Comparison of ENCODE assay signal across 11 cellular contexts in the genomic region with DNA sequence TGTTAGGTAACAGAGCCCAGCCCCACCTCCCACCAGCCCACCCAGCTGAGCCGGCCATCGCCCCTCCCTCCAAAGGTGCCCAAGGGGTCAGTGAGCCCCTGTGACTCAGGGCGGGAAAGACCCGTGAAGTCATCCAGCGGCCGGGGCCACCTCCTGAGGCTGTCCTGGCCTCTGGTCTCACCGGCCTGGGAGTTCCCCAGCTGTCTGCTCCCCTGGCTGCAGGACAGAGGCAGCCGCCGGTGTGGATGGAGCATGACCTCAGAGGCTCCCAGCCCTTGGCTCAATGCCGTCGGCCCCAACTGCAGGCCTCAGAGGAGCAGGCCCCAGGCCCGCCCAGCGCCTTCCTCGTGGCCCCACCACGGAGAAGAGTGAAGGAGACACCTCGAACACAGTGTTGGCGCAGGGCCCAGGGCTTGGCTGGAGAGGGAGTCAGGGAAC. TPM values are rescaled to one million over a fixed set of nuclear protein-coding genes. Genes with fewer than 3 reads are reported as not detected.
DNase-seq lines count a peak whose midpoint lies in the region; ATAC-seq, FAIRE-seq and TF ChIP-seq lines count a peak whose summit lies in the region.
"Had no signal": no experiment of that assay in that cellular context is flagged by ENCODE, and none has a peak within 500 bp of the region (broad histone marks: within the 10 kb centered on the region; RNA-seq: fewer than 3 reads in every experiment).

No MANE protein-coding gene starts in this region.

- H3K23ac ChIP-seq in H9 (ENCODE audit: insufficient read length, low read depth, low read length): no peak overlapping the region

- H3K4ac ChIP-seq in H9 (ENCODE audit: low read depth, low read length): no peak overlapping the region

- no peak overlapping the region for H4K8ac ChIP-seq in H9 (replicated peaks; ENCODE audit: insufficient read length, low read depth, low read length)

- H3K36me3 ChIP-seq in astrocyte (ENCODE audit: insufficient read depth, low read length) (no peaks in the 10 kb centered on the region), right atrium auricular region (no peaks in the 10 kb centered on the region)
- H3K36me3 ChIP-seq: Peyer's patch had no signal

- H3K4me3 ChIP-seq in astrocyte (ENCODE audit: insufficient read depth, low read depth, low read length) (no peak overlapping the region), right atrium auricular region (no peak overlapping the region)
- H3K4me3 ChIP-seq: Peyer's patch had no signal

- H3K18ac ChIP-seq in H9 (ENCODE audit: insufficient read length, low read depth, low read length): no peak overlapping the region

- TF ChIP-seq CTCF in H9 (conservative IDR thresholded peaks at IDR 0.05) (no peak), astrocyte (IDR thresholded peaks at IDR 0.05; ENCODE audit: insufficient read depth, low read depth, low read length) (no peak), right atrium auricular region (IDR thresholded peaks at IDR 0.05) (no peak), GM13976 (IDR thresholded peaks at IDR 0.05; ENCODE audit: borderline replicate concordance, control extremely low read depth, extremely low read depth, insufficient read depth, missing control alignments) (no peak)

- H3K36me3 Mint-ChIP-seq in H9 (ENCODE audit: insufficient read depth in 1 of 3, low read depth in 3 of 3) (no peaks in the 10 kb centered on the region), astrocyte (ENCODE audit: low read depth, unreplicated experiment) (no peaks in the 10 kb centered on the region)
- H3K36me3 Mint-ChIP-seq: CD8-positive, alpha-beta memory T cell had no signal

- in situ Hi-C loops in GM13976 (cut with MboI; ENCODE audit: low sequenced_read_pairs, unreplicated experiment): no loop called here

- no peaks in the 10 kb centered on the region for H3K79me1 ChIP-seq in H9 (ENCODE audit: insufficient read depth, low read depth, low read length, poor library complexity, severe bottlenecking)

- no peaks in the 10 kb centered on the region for H3K23me2 ChIP-seq in H9 (ENCODE audit: insufficient read length, low read depth, low read length, poor library complexity, severe bottlenecking)

- no peak overlapping the region for H4K91ac ChIP-seq in H9 (ENCODE audit: insufficient read length, low read depth, low read length)

- H2BK15ac ChIP-seq in H9 (ENCODE audit: low read depth, low read length): no peak overlapping the region

- no peaks in the 10 kb centered on the region; the same call in 1 of the 2 replicates for H3K4me1 ChIP-seq in H9 (ENCODE audit: insufficient read depth, low read length)
- H3K4me1 ChIP-seq in astrocyte (ENCODE audit: insufficient read depth, low read length): peaks cover 26% of the 10 kb centered on the region
- H3K4me1 ChIP-seq in right atrium auricular region: peaks cover 0 to 34% of the 10 kb centered on the region in 2 donors

- H3K4me2 ChIP-seq in H9 (ENCODE audit: insufficient read depth, insufficient read length, low read length) (no peak overlapping the region), astrocyte (ENCODE audit: low read length) (no peak overlapping the region)

- WGBS in H9 (ENCODE audit: extremely low coverage, insufficient read length, low lambda C conversion rate): no CpG with 5 or more reads among the region's 17 CpGs

- H4K20me1 ChIP-seq in H9 (ENCODE audit: control insufficient read depth, insufficient read depth, insufficient read length) (no peaks in the 10 kb centered on the region), astrocyte (ENCODE audit: insufficient read depth, low read length) (no peaks in the 10 kb centered on the region)

- H2BK12ac ChIP-seq in H9 (ENCODE audit: insufficient read length, low read depth, low read length): no peak overlapping the region

- H4K5ac ChIP-seq in H9 (ENCODE audit: insufficient read length, low read depth, low read length): no peak overlapping the region

- peak; percentile 76 for ATAC-seq in sciatic nerve
- ATAC-seq in HG02642 (IDR thresholded peaks at IDR 0.05; ENCODE audit: poor library complexity, unreplicated experiment): no peak
- ATAC-seq in GM19023 (IDR thresholded peaks at IDR 0.05; ENCODE audit: unreplicated experiment): no peak
- ATAC-seq: activated CD8-positive, alpha-beta T cell treated with anti-CD3 and anti-CD28 coated beads for 36 hours had no signal

- FAIRE-seq in astrocyte (lab: Jason Lieb, UNC): no peak

- intact Hi-C loops in sciatic nerve (cut with DNase I): no loop called here

- H2AFZ ChIP-seq in H9 (ENCODE audit: low read length) (no peak overlapping the region), astrocyte (ENCODE audit: low read depth, low read length) (no peak overlapping the region)

- DNase-seq in H9: peak; percentile 57
- DNase-seq in astrocyte (ENCODE audit: low read depth): peak; percentile 50
- peak; percentile 66 for DNase-seq in right atrium auricular region (ENCODE audit: low spot score)
- DNase-seq in sciatic nerve (ENCODE audit: low spot score): peak; percentile 86
- DNase-seq in GM13976 (ENCODE audit: low spot score): no peak
- DNase-seq in NCI-H128 (lab: John Stamatoyannopoulos, UW; ENCODE audit: unreplicated experiment): no peak
- DNase-seq: activated CD8-positive, alpha-beta T cell treated with anti-CD3 and anti-CD28 coated beads for 36 hours; CD8-positive, alpha-beta memory T cell had no signal

- H2BK120ac ChIP-seq in H9 (ENCODE audit: low read depth, low read length, poor library complexity, severe bottlenecking): no peak overlapping the region

- no peak overlapping the region for H3K4me3 Mint-ChIP-seq in H9
- H3K4me3 Mint-ChIP-seq in astrocyte (ENCODE audit: unreplicated experiment): no peak overlapping the region
- H3K4me3 Mint-ChIP-seq: activated CD8-positive, alpha-beta T cell treated with anti-CD3 and anti-CD28 coated beads for 36 hours; CD8-positive, alpha-beta memory T cell had no signal

- no peak overlapping the region for H3K14ac ChIP-seq in H9 (ENCODE audit: insufficient read depth, low read length)

- H3K9me3 ChIP-seq in H9 (ENCODE audit: control insufficient read depth, low read depth, low read length) (no peaks in the 10 kb centered on the region), astrocyte (ENCODE audit: insufficient read depth, low read depth, low read length) (no peaks in the 10 kb centered on the region), right atrium auricular region (no peaks in the 10 kb centered on the region)
- H3K9me3 ChIP-seq: Peyer's patch had no signal

- H3T11ph ChIP-seq in H9 (ENCODE audit: low read length): no peak overlapping the region

- H3K9ac ChIP-seq in H9 (ENCODE audit: extremely low read depth, insufficient read length, low read length) (no peak overlapping the region), astrocyte (ENCODE audit: low read length) (peak overlapping the region; percentile 25)

- H3K27ac ChIP-seq in H9 (ENCODE audit: insufficient read length, low read depth, low read length) (no peak overlapping the region), astrocyte (ENCODE audit: low read depth, low read length) (no peak overlapping the region), right atrium auricular region (peak overlapping the region; percentile 55 to 82)
- H3K27ac ChIP-seq: Peyer's patch had no signal

- H3K9me3 Mint-ChIP-seq in H9 (peaks cover 0 to 3% of the 10 kb centered on the region in 2 experiments; a peak in 1 of 5 replicates), astrocyte (ENCODE audit: unreplicated experiment) (no peaks in the 10 kb centered on the region)
- H3K9me3 Mint-ChIP-seq: activated CD8-positive, alpha-beta T cell treated with anti-CD3 and anti-CD28 coated beads for 36 hours had no signal

- H3K4me1 Mint-ChIP-seq in H9 (peaks cover 12 to 28% of the 10 kb centered on the region in 2 experiments), astrocyte (ENCODE audit: low read depth, unreplicated experiment) (peaks cover 12% of the 10 kb centered on the region)

- H3K56ac ChIP-seq in H9 (ENCODE audit: insufficient read length, low read depth, low read length): no peak overlapping the region

- H3K27ac Mint-ChIP-seq in H9 (no peak overlapping the region), astrocyte (ENCODE audit: unreplicated experiment) (no peak overlapping the region)
- H3K27ac Mint-ChIP-seq: activated CD8-positive, alpha-beta T cell treated with anti-CD3 and anti-CD28 coated beads for 36 hours; CD8-positive, alpha-beta memory T cell had no signal

- H2AK5ac ChIP-seq in H9 (ENCODE audit: insufficient read length, low read length): no peak overlapping the region

- H3K27me3 ChIP-seq in H9 (ENCODE audit: insufficient read depth, low read length) (no peaks in the 10 kb centered on the region), astrocyte (ENCODE audit: insufficient read depth, low read length) (no peaks in the 10 kb centered on the region), right atrium auricular region (no peaks in the 10 kb centered on the region)
- H3K27me3 ChIP-seq: Peyer's patch had no signal

- no peak overlapping the region for H2BK20ac ChIP-seq in H9 (ENCODE audit: low read depth, low read length, poor library complexity, severe bottlenecking)

- H3K79me2 ChIP-seq in H9 (ENCODE audit: insufficient read depth, low read length): no peaks in the 10 kb centered on the region
- no peaks in the 10 kb centered on the region for H3K79me2 ChIP-seq in astrocyte (ENCODE audit: insufficient read depth, low read length)

- peaks cover 3% of the 10 kb centered on the region; the same call in 1 of the 2 replicates for H3K27me3 Mint-ChIP-seq in H9 (ENCODE audit: low read depth)
- no peaks in the 10 kb centered on the region for H3K27me3 Mint-ChIP-seq in astrocyte (ENCODE audit: low read depth, unreplicated experiment)
- H3K27me3 Mint-ChIP-seq: activated CD8-positive, alpha-beta T cell treated with anti-CD3 and anti-CD28 coated beads for 36 hours had no signal

- no peak overlapping the region for H2BK5ac ChIP-seq in H9 (ENCODE audit: insufficient read length, low read length)

RNA-seq across cellular contexts. Expression of gene RPL3, which starts 28.7 kb away (rescaled TPM):
- total RNA-seq in H9 (2021) (2,830 and 2,855 TPM in 2 replicates), astrocyte (1,056 and 1,182 TPM in 2 replicates), right atrium auricular region (1,000 to 10,000 TPM in 1 of 2 donors, 100 to 1,000 TPM in 1; 440 to 1,190 TPM), sciatic nerve (1,341 TPM)

RNA-seq across cellular contexts. Expression of gene PDGFB, which starts 46.0 kb away (rescaled TPM):
- 6.1 and 7.1 TPM in 2 replicates for total RNA-seq in H9 (2021)
- 17.0 and 27.3 TPM in 2 replicates for total RNA-seq in astrocyte
- 10 to 100 TPM; 21.9 to 22.0 TPM for total RNA-seq in right atrium auricular region
- total RNA-seq in sciatic nerve: 24.2 TPM

RNA-seq across cellular contexts. Expression of gene SYNGR1, which starts 59.0 kb away (rescaled TPM):
- total RNA-seq in H9 (2021): 13.2 and 14.3 TPM in 2 replicates
- 12.0 and 14.1 TPM in 2 replicates for total RNA-seq in astrocyte
- 10 to 100 TPM; 29.4 to 29.5 TPM for total RNA-seq in right atrium auricular region
- 52.9 TPM for total RNA-seq in sciatic nerve

Comparison
In these comparisons a context has a peak if more than half of its experiments do, and no peak if none do; other contexts are left out.
1. DNase-seq: peak in H9 (single experiment), astrocyte (single experiment), right atrium auricular region (single experiment) and sciatic nerve (single experiment); none in GM13976 (single experiment) and NCI-H128 (single experiment).
2. H3K27ac ChIP-seq: peak in right atrium auricular region (2 of 2); none in H9 (single experiment) and astrocyte (single experiment).